ENCODE assay signal across 1 cellular context in genomic region chr16:85222151-85222863, GRCh38.
TF ChIP-seq lines count a peak whose summit lies in the region.

No MANE protein-coding gene starts in this region.

TF ChIP-seq in HepG2, 621 proteins besides CTCF, POLR2A, EP300 and RAD21 (continued from another document):
- TF ChIP-seq STAT6 (CRISPR knock-in tag; IDR thresholded peaks at IDR 0.05; ENCODE audit: borderline replicate concordance), result no peak
- TF ChIP-seq DZIP1 (CRISPR knock-in tag; IDR thresholded peaks at IDR 0.05), result no peak
- TF ChIP-seq ZNF275 (CRISPR knock-in tag; IDR thresholded peaks at IDR 0.05; ENCODE audit: borderline replicate concordance), result no peak
- TF ChIP-seq MEF2D (CRISPR knock-in tag; IDR thresholded peaks at IDR 0.05), result no peak
- peak; percentile 56 for TF ChIP-seq ZNF687 (CRISPR knock-in tag; IDR thresholded peaks at IDR 0.05)
- no peak for TF ChIP-seq MED1 (CRISPR knock-in tag; IDR thresholded peaks at IDR 0.05)
- no peak for TF ChIP-seq AKNA (CRISPR knock-in tag; IDR thresholded peaks at IDR 0.05; ENCODE audit: borderline replicate concordance)
- TF ChIP-seq ZFP36L2 (CRISPR knock-in tag; IDR thresholded peaks at IDR 0.05), result no peak
- no peak for TF ChIP-seq RFX1 (IDR thresholded peaks at IDR 0.05)
- no peak for TF ChIP-seq NFIC (IDR thresholded peaks at IDR 0.05; ENCODE audit: low read length)
- TF ChIP-seq ZSCAN31 (CRISPR knock-in tag; IDR thresholded peaks at IDR 0.05; ENCODE audit: low read depth), result no peak
- TF ChIP-seq ELF1 (CRISPR knock-in tag; IDR thresholded peaks at IDR 0.05), result no peak
- TF ChIP-seq SCMH1 (CRISPR knock-in tag; IDR thresholded peaks at IDR 0.05; ENCODE audit: borderline replicate concordance), result no peak
- peak; percentile 40; the same call in 1 of the 2 replicates for TF ChIP-seq ZBTB38 (CRISPR knock-in tag; IDR thresholded peaks at IDR 0.05)
- 0 out of 2 replicates have a peak, but pooled peaks have one; percentile 45 for TF ChIP-seq ZMYM3 (CRISPR knock-in tag; IDR thresholded peaks at IDR 0.05)
- TF ChIP-seq CBX5 (CRISPR knock-in tag; IDR thresholded peaks at IDR 0.05; ENCODE audit: borderline replicate concordance), result no peak
- 0 out of 2 replicates have a peak, but pooled peaks have one; percentile 10 for TF ChIP-seq PHF21A (CRISPR knock-in tag; IDR thresholded peaks at IDR 0.05)
- TF ChIP-seq ELF4 (CRISPR knock-in tag; IDR thresholded peaks at IDR 0.05; ENCODE audit: borderline replicate concordance), result no peak
- no peak for TF ChIP-seq ZNF34 (CRISPR knock-in tag; IDR thresholded peaks at IDR 0.05; ENCODE audit: borderline replicate concordance)
- TF ChIP-seq DRAP1 (CRISPR knock-in tag; IDR thresholded peaks at IDR 0.05), result no peak
- TF ChIP-seq ZGPAT (CRISPR knock-in tag; IDR thresholded peaks at IDR 0.05), result no peak
- no peak for TF ChIP-seq MZF1 (CRISPR knock-in tag; IDR thresholded peaks at IDR 0.05; ENCODE audit: borderline replicate concordance)
- TF ChIP-seq STAG1 (CRISPR knock-in tag; IDR thresholded peaks at IDR 0.05), result no peak
- no peak for TF ChIP-seq IKZF4 (CRISPR knock-in tag; IDR thresholded peaks at IDR 0.05; ENCODE audit: borderline replicate concordance, low read depth, not compliant biosample characterization)
- no peak for TF ChIP-seq PPARG (CRISPR knock-in tag; conservative IDR thresholded peaks at IDR 0.05)
TF ChIP-seq in HepG2: peak in this region for 17.
